ENCODE assay signal across 20 cellular contexts in the genomic region with DNA sequence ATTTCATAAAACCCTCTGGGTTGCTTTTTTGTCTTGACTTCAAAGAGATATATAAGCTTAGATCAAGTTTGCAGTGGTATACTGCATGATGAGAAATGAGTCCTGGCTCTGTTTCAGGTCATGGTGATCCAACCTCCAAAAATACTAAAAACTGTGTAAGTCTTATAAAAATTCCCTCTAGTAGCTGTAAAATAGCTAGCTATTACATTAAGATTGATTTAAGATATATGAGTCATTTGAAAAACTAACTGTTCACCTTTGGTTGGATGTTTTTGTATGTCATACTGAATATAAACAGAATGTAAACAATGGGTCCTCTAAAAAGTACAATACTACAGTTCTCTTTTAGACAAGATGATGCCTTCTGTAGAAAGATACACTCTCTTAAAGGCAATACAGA.
DNase-seq lines count a peak whose midpoint lies in the region; TF ChIP-seq lines count a peak whose summit lies in the region.
"Had no signal": no experiment of that assay in that cellular context is flagged by ENCODE, and none has a peak within 500 bp of the region (broad histone marks: within the 10 kb centered on the region; RNA-seq: fewer than 3 reads in every experiment).

No MANE protein-coding gene starts in this region.

- H2AK5ac ChIP-seq in mesenchymal stem cell (ENCODE audit: low read length, severe bottlenecking): no peak overlapping the region

- no peak overlapping the region for H2BK5ac ChIP-seq in mesenchymal stem cell (ENCODE audit: low read depth, low read length, poor library complexity, severe bottlenecking)

- no peak for TF ChIP-seq CTCF in A673 (conservative IDR thresholded peaks at IDR 0.05; ENCODE audit: low read depth, low read length)
- TF ChIP-seq CTCF in KMS-11 (conservative IDR thresholded peaks at IDR 0.05; ENCODE audit: low read depth, low read length): no peak
- no peak for TF ChIP-seq CTCF in right atrium auricular region (IDR thresholded peaks at IDR 0.05)

- DNase-seq in A673 (ENCODE audit: low spot score): no peak
- peak; percentile 24 for DNase-seq in mesenchymal stem cell
- DNase-seq in caudate nucleus (lab: John Stamatoyannopoulos, UW): no peak
- DNase-seq in iPS-NIHi7 (ENCODE audit: extremely low spot score): no peak
- no peak for DNase-seq in right atrium auricular region (ENCODE audit: low spot score)
- no peak for DNase-seq in DMS153 (lab: John Stamatoyannopoulos, UW)
- DNase-seq: 8988T; BE2C; CD4-positive, CD25-positive, alpha-beta regulatory T cell; COR-L47; DMS 273 treated with DMSO at 0.1 percent for 48 hours; GF-D8; KG1; NCI-H1092; NCI-H510A; NCI-H774 had no signal

- intact Hi-C loops in A673 (cut with micrococcal nuclease; ENCODE audit: unreplicated experiment): no loop called here

- H3K4me1 ChIP-seq in A673 (ENCODE audit: insufficient read depth, low read length, poor library complexity, severe bottlenecking): peaks cover 34% of the 10 kb centered on the region
- H3K4me1 ChIP-seq in KMS-11 (ENCODE audit: low read depth, poor library complexity, severe bottlenecking): peaks cover 68% of the 10 kb centered on the region
- H3K4me1 ChIP-seq in endocrine pancreas (ENCODE audit: control insufficient read depth, insufficient read depth, low read length): no peaks in the 10 kb centered on the region
- no peaks in the 10 kb centered on the region for H3K4me1 ChIP-seq in mesenchymal stem cell (ENCODE audit: control insufficient read depth, insufficient read depth, low read depth, low read length)
- H3K4me1 ChIP-seq in right atrium auricular region: no peaks in the 10 kb centered on the region
- H3K4me1 ChIP-seq: BE2C had no signal

- H3K14ac ChIP-seq in mesenchymal stem cell (ENCODE audit: low read length in 2 of 2): no peak overlapping the region

- H3K9me3 ChIP-seq in A673 (ENCODE audit: low read depth, low read length, poor library complexity, severe bottlenecking) (no peaks in the 10 kb centered on the region), endocrine pancreas (ENCODE audit: control insufficient read depth, low read length) (no peaks in the 10 kb centered on the region), mesenchymal stem cell (ENCODE audit: control insufficient read depth, low read length) (no peaks in the 10 kb centered on the region), right atrium auricular region (no peaks in the 10 kb centered on the region)
- H3K9me3 ChIP-seq: BE2C had no signal

- H2BK15ac ChIP-seq in mesenchymal stem cell (ENCODE audit: low read depth, poor library complexity, severe bottlenecking): no peak overlapping the region

- H2BK120ac ChIP-seq in mesenchymal stem cell (ENCODE audit: low read depth, low read length): no peak overlapping the region

- no peak overlapping the region for H3K4ac ChIP-seq in mesenchymal stem cell (ENCODE audit: low read depth in 1 of 2, low read length in 2 of 2)

- no peaks in the 10 kb centered on the region for H3K79me2 ChIP-seq in KMS-11 (ENCODE audit: insufficient read depth, low read depth)

- BruUV-seq in A673 (replicated peaks; lab: Mats Ljungman, UMichigan): no TSS peak

- H3K79me1 ChIP-seq in mesenchymal stem cell (replicated peaks; ENCODE audit: low read length, poor library complexity, severe bottlenecking): peaks cover 11% of the 10 kb centered on the region

- H4K8ac ChIP-seq in mesenchymal stem cell (ENCODE audit: low read length): no peak overlapping the region

- no peaks in the 10 kb centered on the region for H4K20me1 ChIP-seq in KMS-11 (ENCODE audit: insufficient read depth)

- POLR2A ChIA-PET in A673 (lab: Charles Lee; ENCODE audit: low non-redundant PET): interaction anchor here (0.6 kb wide), 1 partner anchor 16 kb away, joined by 3 read pairs; no protein-coding TSS in a partner anchor

- H3K9ac ChIP-seq in KMS-11: peak overlapping the region; percentile 65; the same call in 1 of the 2 replicates
- H3K9ac ChIP-seq in endocrine pancreas (ENCODE audit: control insufficient read depth, insufficient read depth, low read length): no peak overlapping the region
- no peak overlapping the region for H3K9ac ChIP-seq in mesenchymal stem cell (ENCODE audit: low read length)

- CTCF ChIA-PET in A673 (lab: Charles Lee): no interaction called here

- no peak overlapping the region for H2BK12ac ChIP-seq in mesenchymal stem cell (ENCODE audit: low read length in 2 of 2)

- H2AFZ ChIP-seq in KMS-11 (ENCODE audit: low read depth) (no peak overlapping the region), mesenchymal stem cell (ENCODE audit: low read depth, low read length) (no peak overlapping the region)
- H2AFZ ChIP-seq: GM23338 had no signal

- no peak overlapping the region for H3K4me3 ChIP-seq in A673 (ENCODE audit: low read depth, low read length, poor library complexity, severe bottlenecking)
- H3K4me3 ChIP-seq in KMS-11 (IDR thresholded peaks at IDR 0.05; ENCODE audit: insufficient read depth, low read depth, low read length): no peak overlapping the region
- peak overlapping the region; percentile 45 for H3K4me3 ChIP-seq in endocrine pancreas (ENCODE audit: control insufficient read depth, insufficient read depth, low read length)
- H3K4me3 ChIP-seq in mesenchymal stem cell (ENCODE audit: insufficient read depth in 1 of 2, low read depth in 1 of 2, low read length in 2 of 2): no peak overlapping the region
- H3K4me3 ChIP-seq in right atrium auricular region: no peak overlapping the region
- H3K4me3 ChIP-seq: GM12878, GM23338 had no signal

- H3K27ac ChIP-seq in A673 (ENCODE audit: low read depth, low read length, poor library complexity, severe bottlenecking): peak overlapping the region; percentile 1
- peak overlapping the region; percentile 92 for H3K27ac ChIP-seq in KMS-11
- H3K27ac ChIP-seq in mesenchymal stem cell (ENCODE audit: low read length, poor library complexity, severe bottlenecking): no peak overlapping the region
- H3K27ac ChIP-seq in caudate nucleus (ENCODE audit: low read depth, low read length): no peak overlapping the region
- H3K27ac ChIP-seq in right atrium auricular region: no peak overlapping the region

- H3K36me3 ChIP-seq in A673 (ENCODE audit: insufficient read depth, low read length, poor library complexity, severe bottlenecking) (no peaks in the 10 kb centered on the region), KMS-11 (ENCODE audit: insufficient read depth) (no peaks in the 10 kb centered on the region), endocrine pancreas (ENCODE audit: control insufficient read depth, insufficient read depth, low read length) (no peaks in the 10 kb centered on the region), mesenchymal stem cell (ENCODE audit: control insufficient read depth in 1 of 2, insufficient read depth in 2 of 2, low read depth in 1 of 2, low read length in 2 of 2) (no peaks in the 10 kb centered on the region), right atrium auricular region (no peaks in the 10 kb centered on the region)
- H3K36me3 ChIP-seq: BE2C had no signal

- H3K4me2 ChIP-seq in KMS-11: peak overlapping the region; percentile 87
- no peak overlapping the region for H3K4me2 ChIP-seq in mesenchymal stem cell (ENCODE audit: low read length, poor library complexity, severe bottlenecking)
- H3K4me2 ChIP-seq: GM23338 had no signal

- H4K91ac ChIP-seq in mesenchymal stem cell (ENCODE audit: low read length): no peak overlapping the region

- no peak overlapping the region for H3K23ac ChIP-seq in mesenchymal stem cell (ENCODE audit: low read length in 2 of 2)

- H3K27me3 ChIP-seq in A673 (replicated peaks; ENCODE audit: insufficient read depth, low read depth, low read length, poor library complexity) (no peaks in the 10 kb centered on the region), KMS-11 (ENCODE audit: insufficient read depth, low read depth) (no peaks in the 10 kb centered on the region), endocrine pancreas (ENCODE audit: control insufficient read depth, insufficient read depth, low read length) (no peaks in the 10 kb centered on the region), mesenchymal stem cell (ENCODE audit: control insufficient read depth in 1 of 2, insufficient read depth in 1 of 2, low read length in 2 of 2) (no peaks in the 10 kb centered on the region), right atrium auricular region (no peaks in the 10 kb centered on the region)
- H3K27me3 ChIP-seq: BE2C had no signal

- no peak overlapping the region for H3K18ac ChIP-seq in mesenchymal stem cell (ENCODE audit: low read depth in 1 of 2, low read length in 2 of 2)

Comparison
In these comparisons a context has a peak if more than half of its experiments do, and no peak if none do; other contexts are left out.
1. H3K27ac ChIP-seq: peak in A673 (single experiment) and KMS-11 (single experiment); none in mesenchymal stem cell (single experiment), caudate nucleus (single experiment) and right atrium auricular region (0 of 2).